ENCODE assay signal across 27 cellular contexts in the genomic region with DNA sequence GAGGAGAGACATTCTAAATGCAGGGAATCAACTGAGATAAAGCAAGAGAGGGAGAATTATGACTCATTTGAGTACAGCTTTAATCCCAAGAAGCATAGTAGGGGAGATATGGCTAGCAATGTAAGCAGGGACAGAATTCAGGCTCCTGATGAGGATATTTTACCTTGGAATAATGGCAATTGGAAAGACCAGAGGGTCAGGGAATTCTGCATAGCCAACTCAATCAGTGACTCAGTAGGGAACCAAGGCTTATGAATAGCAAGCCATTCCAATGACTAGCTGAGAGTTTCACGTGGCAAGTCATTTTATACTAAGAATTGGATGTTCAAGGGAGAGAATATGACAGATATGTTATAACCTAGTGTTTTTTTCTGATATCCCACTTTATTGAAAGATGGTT.
"Had no signal": no experiment of that assay in that cellular context is flagged by ENCODE, and none has a peak within 500 bp of the region (broad histone marks: within the 10 kb centered on the region; RNA-seq: fewer than 3 reads in every experiment).

No MANE protein-coding gene starts in this region.

- H3K4me2 ChIP-seq: smooth muscle cell had no signal

- H3K4me1 ChIP-seq: adrenal gland, ascending aorta, esophagus muscularis mucosa, heart left ventricle, left ventricle myocardium inferior, stomach, suprapubic skin, transverse colon had no signal

- H3K4me1 Mint-ChIP-seq: activated CD4-positive, alpha-beta T cell treated with anti-CD3 and anti-CD28 coated beads, Interleukin-2, amount 10 ng/mL, durations not matched to agents 7 days and 5 days; activated CD8-positive, alpha-beta memory T cell treated with anti-CD3 and anti-CD28 coated beads, Interleukin-2, amount 10 ng/mL, durations not matched to agents 7 days and 5 days; central memory CD8-positive, alpha-beta T cell; nephron; stimulated activated memory B cell treated with anti-CD40 and anti-IgM and Interleukin-4, amounts not matched to agents 10 μg/mL and 1 μg/mL and 100 μg/mL, for 72 hours had no signal

- H3K36me3 ChIP-seq: adrenal gland, ascending aorta, esophagus muscularis mucosa, heart left ventricle, left ventricle myocardium inferior, stomach, suprapubic skin, transverse colon had no signal

- H3K4me3 ChIP-seq: adrenal gland, ascending aorta, dorsolateral prefrontal cortex, esophagus muscularis mucosa, heart left ventricle, left ventricle myocardium inferior, smooth muscle cell, stomach, suprapubic skin, transverse colon had no signal

- H3K36me3 Mint-ChIP-seq: activated CD8-positive, alpha-beta memory T cell treated with anti-CD3 and anti-CD28 coated beads, Interleukin-2, amount 10 ng/mL, durations not matched to agents 7 days and 5 days; activated naive CD4-positive, alpha-beta T cell treated with anti-CD3 and anti-CD28 coated beads, Interleukin-2, amount 50 U/mL, for 72 hours; stimulated activated memory B cell treated with anti-CD40 and anti-IgM and Interleukin-4, amounts not matched to agents 10 μg/mL and 1 μg/mL and 100 μg/mL, for 72 hours had no signal

- H3K9me3 Mint-ChIP-seq: activated CD8-positive, alpha-beta T cell treated with anti-CD3 and anti-CD28 coated beads for 36 hours; activated T-helper 1 cell treated with anti-CD3 and anti-CD28 coated beads, Interleukin-12 subunit alpha, Interleukin-12 subunit beta, Interleukin-2, Interleukin-4 antibody, amounts not matched to agents 30 ng/mL and 10 ng/mL and 1 ng/mL, durations not matched to agents 14 hours and 24 hours and 36 hours; nephron had no signal

- H3K9me3 ChIP-seq: adrenal gland, ascending aorta, esophagus muscularis mucosa, stomach, suprapubic skin, transverse colon had no signal

- ATAC-seq: activated CD8-positive, alpha-beta memory T cell treated with anti-CD3 and anti-CD28 coated beads, Interleukin-2, amount 10 ng/mL, durations not matched to agents 7 days and 5 days; activated CD8-positive, alpha-beta T cell treated with anti-CD3 and anti-CD28 coated beads for 36 hours; activated naive CD4-positive, alpha-beta T cell treated with anti-CD3 and anti-CD28 coated beads, Interleukin-2, amount 50 U/mL, for 72 hours; effector memory CD8-positive, alpha-beta T cell; heart left ventricle; sciatic nerve; stimulated activated memory B cell treated with anti-CD40 and anti-IgM and Interleukin-4, amounts not matched to agents 10 μg/mL and 1 μg/mL and 100 μg/mL, for 72 hours had no signal

- H3K27ac Mint-ChIP-seq: activated CD4-positive, alpha-beta T cell treated with anti-CD3 and anti-CD28 coated beads, Interleukin-2, amount 10 ng/mL, durations not matched to agents 7 days and 5 days; activated CD8-positive, alpha-beta memory T cell treated with anti-CD3 and anti-CD28 coated beads, Interleukin-2, amount 10 ng/mL, durations not matched to agents 7 days and 5 days; activated CD8-positive, alpha-beta T cell treated with anti-CD3 and anti-CD28 coated beads for 36 hours; activated naive CD4-positive, alpha-beta T cell treated with anti-CD3 and anti-CD28 coated beads, Interleukin-2, amount 50 U/mL, for 72 hours; activated T-helper 1 cell treated with anti-CD3 and anti-CD28 coated beads, Interleukin-12 subunit alpha, Interleukin-12 subunit beta, Interleukin-2, Interleukin-4 antibody, amounts not matched to agents 30 ng/mL and 10 ng/mL and 1 ng/mL, durations not matched to agents 14 hours and 24 hours and 36 hours; effector memory CD8-positive, alpha-beta T cell; nephron; stimulated activated memory B cell treated with anti-CD40 and anti-IgM and Interleukin-4, amounts not matched to agents 10 μg/mL and 1 μg/mL and 100 μg/mL, for 72 hours had no signal

- H3K4me3 Mint-ChIP-seq: activated CD4-positive, alpha-beta T cell treated with anti-CD3 and anti-CD28 coated beads, Interleukin-2, amount 10 ng/mL, durations not matched to agents 7 days and 5 days; activated CD8-positive, alpha-beta memory T cell treated with anti-CD3 and anti-CD28 coated beads, Interleukin-2, amount 10 ng/mL, durations not matched to agents 7 days and 5 days; activated CD8-positive, alpha-beta T cell treated with anti-CD3 and anti-CD28 coated beads for 36 hours; activated T-helper 1 cell treated with anti-CD3 and anti-CD28 coated beads, Interleukin-12 subunit alpha, Interleukin-12 subunit beta, Interleukin-2, Interleukin-4 antibody, amounts not matched to agents 30 ng/mL and 10 ng/mL and 1 ng/mL, durations not matched to agents 14 hours and 24 hours and 36 hours; central memory CD8-positive, alpha-beta T cell; effector memory CD8-positive, alpha-beta T cell; nephron; stimulated activated memory B cell treated with anti-CD40 and anti-IgM and Interleukin-4, amounts not matched to agents 10 μg/mL and 1 μg/mL and 100 μg/mL, for 72 hours had no signal

- H3K27me3 Mint-ChIP-seq: activated CD4-positive, alpha-beta T cell treated with anti-CD3 and anti-CD28 coated beads, Interleukin-2, amount 10 ng/mL, durations not matched to agents 7 days and 5 days; activated CD8-positive, alpha-beta memory T cell treated with anti-CD3 and anti-CD28 coated beads, Interleukin-2, amount 10 ng/mL, durations not matched to agents 7 days and 5 days; activated CD8-positive, alpha-beta T cell treated with anti-CD3 and anti-CD28 coated beads for 36 hours; central memory CD8-positive, alpha-beta T cell; effector memory CD8-positive, alpha-beta T cell; stimulated activated memory B cell treated with anti-CD40 and anti-IgM and Interleukin-4, amounts not matched to agents 10 μg/mL and 1 μg/mL and 100 μg/mL, for 72 hours had no signal

- H3K27me3 ChIP-seq: adrenal gland, ascending aorta, dorsolateral prefrontal cortex, esophagus muscularis mucosa, heart left ventricle, stomach, suprapubic skin, transverse colon had no signal

- DNase-seq: activated CD4-positive, alpha-beta T cell treated with anti-CD3 and anti-CD28 coated beads, Interleukin-2, amount 10 ng/mL, durations not matched to agents 7 days and 5 days; activated CD4-positive, CD25-positive, alpha-beta regulatory T cell treated with anti-CD3 and anti-CD28 coated beads, Interleukin-2, amount 50 U/mL, for 72 hours; activated CD8-positive, alpha-beta memory T cell treated with anti-CD3 and anti-CD28 coated beads, Interleukin-2, amount 10 ng/mL, durations not matched to agents 7 days and 5 days; activated CD8-positive, alpha-beta T cell treated with anti-CD3 and anti-CD28 coated beads for 36 hours; activated gamma-delta T cell; activated T-cell treated with anti-CD3 and anti-CD28 coated beads for 4 hours; adrenal gland; dorsolateral prefrontal cortex; effector memory CD8-positive, alpha-beta T cell; heart left ventricle; left ventricle myocardium inferior; occipital lobe; posterior cingulate gyrus; stimulated activated CD4-positive, alpha-beta T cell treated with anti-CD3 and anti-CD28 coated beads, Interleukin-15, amount 100 ng/mL, for 24 hours; stomach; transverse colon had no signal

- H3K27ac ChIP-seq: adrenal gland, ascending aorta, dorsolateral prefrontal cortex, esophagus muscularis mucosa, heart left ventricle, left ventricle myocardium inferior, stomach, suprapubic skin, transverse colon, VCaP had no signal
